In the genomic region with DNA sequence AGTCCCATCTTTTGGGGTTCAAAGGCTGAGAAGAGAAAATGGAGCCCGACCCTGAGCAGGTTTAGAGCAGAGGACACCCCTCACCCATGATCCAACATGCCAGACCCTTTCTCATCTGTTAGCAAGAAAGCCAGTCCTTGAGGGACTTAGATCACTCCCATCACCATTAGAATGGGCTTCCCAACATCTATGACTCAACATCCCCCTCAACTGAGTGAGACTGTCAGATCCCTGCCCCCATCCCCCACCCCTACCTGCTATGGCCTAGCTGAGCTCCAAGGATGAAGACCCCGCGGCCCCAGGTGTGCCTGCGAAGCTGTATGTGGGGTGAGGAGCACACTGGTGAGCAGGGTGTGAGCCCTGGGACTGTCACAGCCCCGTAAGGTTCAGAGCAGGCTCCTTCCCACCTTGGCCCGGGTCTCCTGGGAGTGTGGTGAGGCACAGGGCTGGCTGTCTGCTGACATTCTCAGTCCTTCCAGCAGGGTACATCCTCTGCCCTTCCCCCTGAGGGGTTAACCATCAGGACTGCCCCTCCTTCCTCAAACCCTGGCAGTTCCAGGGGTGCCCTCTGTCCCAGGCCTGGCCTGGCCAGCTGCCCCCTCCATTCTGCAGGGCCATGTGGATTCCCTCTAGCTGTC, we compare ENCODE assay signal across 22 cellular contexts. TPM values are rescaled to one million over a fixed set of nuclear protein-coding genes. Genes with fewer than 3 reads are reported as not detected.
DNase-seq lines count a peak whose midpoint lies in the region; ATAC-seq and TF ChIP-seq lines count a peak whose summit lies in the region.
"Had no signal": no experiment of that assay in that cellular context is flagged by ENCODE, and none has a peak within 500 bp of the region (broad histone marks: within the 10 kb centered on the region; RNA-seq: fewer than 3 reads in every experiment).

No MANE protein-coding gene starts in this region.

- H3K27me3 ChIP-seq in heart right ventricle (peaks cover 0 to 63% (median 41%) of the 10 kb centered on the region in 7 donors), right atrium auricular region (peaks cover 0 to 4% of the 10 kb centered on the region in 2 donors), WERI-Rb-1 (ENCODE audit: insufficient read depth, low read depth, severe bottlenecking) (peaks cover 14% of the 10 kb centered on the region), adrenal gland (peaks cover 3% of the 10 kb centered on the region)
- H3K27me3 ChIP-seq: right lobe of liver had no signal

- H3K27ac ChIP-seq in heart right ventricle (no peak overlapping the region), right atrium auricular region (no peak overlapping the region), WERI-Rb-1 (no peak overlapping the region), adrenal gland (no peak overlapping the region)
- H3K27ac ChIP-seq: coronary artery, right lobe of liver had no signal

- DNase-seq in heart right ventricle: no peak
- DNase-seq in right atrium auricular region (ENCODE audit: low spot score): no peak
- DNase-seq in WERI-Rb-1: no peak
- peak; percentile 56 for DNase-seq in iPS-NIHi7 (ENCODE audit: extremely low spot score)
- DNase-seq in adrenal gland: no peak
- no peak for DNase-seq in activated naive CD4-positive, alpha-beta T cell treated with anti-CD3 and anti-CD28 coated beads, Interleukin-2, amount 10 ng/mL, durations not matched to agents 7 days and 5 days
- no peak for DNase-seq in activated CD8-positive, alpha-beta T cell treated with anti-CD3 and anti-CD28 coated beads, Interleukin-2, amount 10 ng/mL, durations not matched to agents 7 days and 5 days
- DNase-seq in OCI-M1 (lab: John Stamatoyannopoulos, UW): no peak
- DNase-seq: activated CD4-positive, alpha-beta T cell treated with anti-CD3 and anti-CD28 coated beads, Interleukin-2, amount 10 ng/mL, durations not matched to agents 7 days and 5 days; activated naive CD4-positive, alpha-beta T cell treated with anti-CD3 and anti-CD28 coated beads for 36 hours; activated T-cell treated with anti-CD3 and anti-CD28 coated beads for 4 hours; CD4-positive, alpha-beta memory T cell; glutamatergic neuron; islet precursor cell; mesenchymal stem cell; MM.1S; NCI-H1694 treated with DMSO at 0.1 percent for 48 hours; right lobe of liver; stimulated activated naive CD4-positive, alpha-beta T cell treated with Interleukin-2 at 50 U/mL for 16 hours had no signal

- TF ChIP-seq CTCF in heart right ventricle (IDR thresholded peaks at IDR 0.05) (no peak), right atrium auricular region (IDR thresholded peaks at IDR 0.05) (no peak), WERI-Rb-1 (IDR thresholded peaks at IDR 0.05; ENCODE audit: low read depth, low read length) (peak; percentile 55), adrenal gland (IDR thresholded peaks at IDR 0.05) (no peak)

- no peak overlapping the region for H3K27ac Mint-ChIP-seq in activated naive CD4-positive, alpha-beta T cell treated with anti-CD3 and anti-CD28 coated beads, Interleukin-2, amount 10 ng/mL, durations not matched to agents 7 days and 5 days
- no peak overlapping the region for H3K27ac Mint-ChIP-seq in activated CD8-positive, alpha-beta T cell treated with anti-CD3 and anti-CD28 coated beads, Interleukin-2, amount 10 ng/mL, durations not matched to agents 7 days and 5 days
- H3K27ac Mint-ChIP-seq: activated CD4-positive, alpha-beta T cell treated with anti-CD3 and anti-CD28 coated beads, Interleukin-2, amount 10 ng/mL, durations not matched to agents 7 days and 5 days; activated naive CD4-positive, alpha-beta T cell treated with anti-CD3 and anti-CD28 coated beads for 36 hours had no signal

- H3K27me3 Mint-ChIP-seq in activated naive CD4-positive, alpha-beta T cell treated with anti-CD3 and anti-CD28 coated beads, Interleukin-2, amount 10 ng/mL, durations not matched to agents 7 days and 5 days: peaks cover 53% of the 10 kb centered on the region
- peaks cover 21% of the 10 kb centered on the region for H3K27me3 Mint-ChIP-seq in activated CD8-positive, alpha-beta T cell treated with anti-CD3 and anti-CD28 coated beads, Interleukin-2, amount 10 ng/mL, durations not matched to agents 7 days and 5 days (ENCODE audit: low read depth)

- H3K9me3 ChIP-seq in heart right ventricle: peaks cover 0 to 19% (median 0%) of the 10 kb centered on the region in 11 donors
- peaks cover 0 to 14% of the 10 kb centered on the region in 2 donors for H3K9me3 ChIP-seq in right atrium auricular region
- H3K9me3 ChIP-seq in WERI-Rb-1 (ENCODE audit: severe bottlenecking): peaks cover 17% of the 10 kb centered on the region
- no peaks in the 10 kb centered on the region for H3K9me3 ChIP-seq in adrenal gland (replicated peaks in 1 of 3)
- H3K9me3 ChIP-seq: right lobe of liver, transverse colon had no signal

- 66 to 84% methylated on average over 6 of the region's 6 CpGs for WGBS in heart right ventricle, 2 donors
- WGBS in adrenal gland, 4 donors: 68 to 83% (median 79%) methylated on average over 1 to 6 of the region's 6 CpGs

- H3K4me3 ChIP-seq in heart right ventricle: no peak overlapping the region
- H3K4me3 ChIP-seq in right atrium auricular region: no peak overlapping the region
- H3K4me3 ChIP-seq in WERI-Rb-1 (ENCODE audit: low read depth, low read length): no peak overlapping the region
- H3K4me3 ChIP-seq in adrenal gland: no peak overlapping the region
- H3K4me3 ChIP-seq: coronary artery, right lobe of liver, transverse colon had no signal

- POLR2A ChIA-PET in activated CD8-positive, alpha-beta T cell treated with anti-CD3 and anti-CD28 coated beads, Interleukin-2, amount 10 ng/mL, durations not matched to agents 7 days and 5 days (lab: Charles Lee): no interaction called here

- peak in 5 of 8 donors; percentile 5 to 38 (median 19) for ATAC-seq in heart right ventricle
- no peak for ATAC-seq in activated CD8-positive, alpha-beta T cell treated with anti-CD3 and anti-CD28 coated beads, Interleukin-2, amount 10 ng/mL, durations not matched to agents 7 days and 5 days

- H3K36me3 ChIP-seq in heart right ventricle (no peaks in the 10 kb centered on the region), right atrium auricular region (no peaks in the 10 kb centered on the region), WERI-Rb-1 (no peaks in the 10 kb centered on the region), adrenal gland (replicated peaks in 1 of 2) (no peaks in the 10 kb centered on the region)
- H3K36me3 ChIP-seq: right lobe of liver, transverse colon had no signal

- H3K9me3 Mint-ChIP-seq in activated naive CD4-positive, alpha-beta T cell treated with anti-CD3 and anti-CD28 coated beads, Interleukin-2, amount 10 ng/mL, durations not matched to agents 7 days and 5 days: peaks cover 15% of the 10 kb centered on the region
- peaks cover 15% of the 10 kb centered on the region for H3K9me3 Mint-ChIP-seq in activated CD8-positive, alpha-beta T cell treated with anti-CD3 and anti-CD28 coated beads, Interleukin-2, amount 10 ng/mL, durations not matched to agents 7 days and 5 days (ENCODE audit: insufficient read depth)

- TF ChIP-seq POLR2A in adrenal gland (IDR thresholded peaks at IDR 0.05): no peak

- peaks cover 0 to 10% (median 4%) of the 10 kb centered on the region in 9 donors for H3K4me1 ChIP-seq in heart right ventricle
- peaks cover 0 to 8% of the 10 kb centered on the region in 2 donors for H3K4me1 ChIP-seq in right atrium auricular region
- H3K4me1 ChIP-seq in adrenal gland (replicated peaks in 1 of 2): no peaks in the 10 kb centered on the region
- H3K4me1 ChIP-seq: right lobe of liver had no signal

- no peaks in the 10 kb centered on the region for H3K36me3 Mint-ChIP-seq in activated naive CD4-positive, alpha-beta T cell treated with anti-CD3 and anti-CD28 coated beads, Interleukin-2, amount 10 ng/mL, durations not matched to agents 7 days and 5 days
- H3K36me3 Mint-ChIP-seq in activated CD8-positive, alpha-beta T cell treated with anti-CD3 and anti-CD28 coated beads, Interleukin-2, amount 10 ng/mL, durations not matched to agents 7 days and 5 days (ENCODE audit: low read depth): peaks cover 4% of the 10 kb centered on the region
- H3K36me3 Mint-ChIP-seq: CD4-positive, alpha-beta memory T cell had no signal

- peaks cover 19% of the 10 kb centered on the region for H3K4me1 Mint-ChIP-seq in activated naive CD4-positive, alpha-beta T cell treated with anti-CD3 and anti-CD28 coated beads, Interleukin-2, amount 10 ng/mL, durations not matched to agents 7 days and 5 days
- peaks cover 27% of the 10 kb centered on the region for H3K4me1 Mint-ChIP-seq in activated CD8-positive, alpha-beta T cell treated with anti-CD3 and anti-CD28 coated beads, Interleukin-2, amount 10 ng/mL, durations not matched to agents 7 days and 5 days (ENCODE audit: low read depth)

- H3K4me3 Mint-ChIP-seq in activated naive CD4-positive, alpha-beta T cell treated with anti-CD3 and anti-CD28 coated beads, Interleukin-2, amount 10 ng/mL, durations not matched to agents 7 days and 5 days: no peak overlapping the region
- H3K4me3 Mint-ChIP-seq in activated CD8-positive, alpha-beta T cell treated with anti-CD3 and anti-CD28 coated beads, Interleukin-2, amount 10 ng/mL, durations not matched to agents 7 days and 5 days: no peak overlapping the region
- H3K4me3 Mint-ChIP-seq: activated CD4-positive, alpha-beta T cell treated with anti-CD3 and anti-CD28 coated beads, Interleukin-2, amount 10 ng/mL, durations not matched to agents 7 days and 5 days; activated naive CD4-positive, alpha-beta T cell treated with anti-CD3 and anti-CD28 coated beads for 36 hours; CD4-positive, alpha-beta memory T cell had no signal

- CTCF ChIA-PET in activated naive CD4-positive, alpha-beta T cell treated with anti-CD3 and anti-CD28 coated beads, Interleukin-2, amount 10 ng/mL, durations not matched to agents 7 days and 5 days (lab: Charles Lee): interaction anchor here (0.7 to 0.9 kb wide), 3 partner anchors 11 to 181 kb away, joined by 3 read pairs; no protein-coding TSS in a partner anchor
- CTCF ChIA-PET in activated CD8-positive, alpha-beta T cell treated with anti-CD3 and anti-CD28 coated beads, Interleukin-2, amount 10 ng/mL, durations not matched to agents 7 days and 5 days (lab: Charles Lee): interaction anchor here (1.4 to 16.8 kb wide), 4 partner anchors 9 to 45 kb away, joined by 3 to 274 read pairs (median 11); no protein-coding TSS in a partner anchor

- intact Hi-C loops in heart right ventricle (cut with DNase I): no loop called here
- intact Hi-C loops in adrenal gland (cut with DNase I): no loop called here

RNA-seq across cellular contexts. Expression of a gene that starts 21.4 kb away (rescaled TPM):
- total RNA-seq in heart right ventricle (under 1 TPM in 1 of 10 donors, not detected in 9; 0.15 TPM), right atrium auricular region (under 1 TPM; 0.24 to 0.26 TPM), adrenal gland (not detected)
- polyA plus RNA-seq in heart right ventricle (not detected), adrenal gland (under 1 TPM; 0.03 to 0.08 (median 0.05) TPM)
- total RNA-seq in activated CD8-positive, alpha-beta T cell treated with anti-CD3 and anti-CD28 coated beads, Interleukin-2, amount 10 ng/mL, durations not matched to agents 7 days and 5 days: under 1 TPM; 0.16 TPM
- polyA plus RNA-seq: CD4-positive, alpha-beta memory T cell had no signal

RNA-seq across cellular contexts. Expression of a gene that starts 27.2 kb away (rescaled TPM):
- total RNA-seq in heart right ventricle (100 to 1,000 TPM; 122 to 199 (median 164) TPM), right atrium auricular region (100 to 1,000 TPM in 1 of 2 donors, 10 to 100 TPM in 1; 85.6 to 116 TPM), adrenal gland (10 to 100 TPM in 7 of 8 donors, 1 to 10 TPM in 1; 8.6 to 31.3 (median 19.2) TPM)
- polyA plus RNA-seq in heart right ventricle (100 to 1,000 TPM in 1 of 2 donors, 10 to 100 TPM in 1; 41.4 to 156 TPM), adrenal gland (10 to 100 TPM in 2 of 3 donors, 1 to 10 TPM in 1; 4.0 to 52.0 (median 14.7) TPM)
- 1 to 10 TPM; 4.5 to 6.0 TPM for total RNA-seq in activated CD8-positive, alpha-beta T cell treated with anti-CD3 and anti-CD28 coated beads, Interleukin-2, amount 10 ng/mL, durations not matched to agents 7 days and 5 days
- polyA plus RNA-seq: neural cell had no signal

RNA-seq across cellular contexts. Expression of a gene that starts 55.4 kb away (rescaled TPM):
- total RNA-seq in heart right ventricle: not detected
- not detected for polyA plus RNA-seq in heart right ventricle
- total RNA-seq in right atrium auricular region: not detected
- not detected for total RNA-seq in adrenal gland
- under 1 TPM in 1 of 3 donors, not detected in 2; 0.64 TPM for polyA plus RNA-seq in adrenal gland
- total RNA-seq in activated CD8-positive, alpha-beta T cell treated with anti-CD3 and anti-CD28 coated beads, Interleukin-2, amount 10 ng/mL, durations not matched to agents 7 days and 5 days: under 1 TPM in 1 of 2 experiments, not detected in 1; 0.78 TPM
- total RNA-seq: right lobe of liver, transverse colon had no signal
- polyA plus RNA-seq: CD4-positive, alpha-beta memory T cell had no signal
